29 cellular contexts compared by ENCODE assay signal in genomic region chr7:39554583-39555140, GRCh38. TPM values are rescaled to one million over a fixed set of nuclear protein-coding genes. Genes with fewer than 3 reads are reported as not detected.
DNase-seq lines count a peak whose midpoint lies in the region; ATAC-seq, FAIRE-seq and TF ChIP-seq lines count a peak whose summit lies in the region.
"Had no signal": no experiment of that assay in that cellular context is flagged by ENCODE, and none has a peak within 500 bp of the region (broad histone marks: within the 10 kb centered on the region; RNA-seq: fewer than 3 reads in every experiment).

No MANE protein-coding gene starts in this region.

- H3K9me3 ChIP-seq in SK-N-MC (ENCODE audit: low read depth, low read length) (no peaks in the 10 kb centered on the region), small intestine (ENCODE audit: control insufficient read depth, low read depth) (no peaks in the 10 kb centered on the region)
- H3K9me3 ChIP-seq: adrenal gland, sigmoid colon, SJSA1, transverse colon had no signal

- no peak for FAIRE-seq in small intestine (lab: Jason Lieb, UNC)
- FAIRE-seq: endothelial cell of umbilical vein had no signal

- H3K27ac ChIP-seq in SK-N-MC (no peak overlapping the region), small intestine (ENCODE audit: low read depth in 1 of 2, low read length in 1 of 2) (no peak overlapping the region)
- H3K27ac ChIP-seq: adrenal gland, SJSA1, transverse colon, WERI-Rb-1 had no signal

- H3K36me3 ChIP-seq in SK-N-MC (ENCODE audit: insufficient read depth, low read length) (no peaks in the 10 kb centered on the region), small intestine (ENCODE audit: control insufficient read depth in 2 of 2, insufficient read depth in 2 of 2, low read length in 2 of 2) (no peaks in the 10 kb centered on the region)
- H3K36me3 ChIP-seq: adrenal gland, sigmoid colon, SJSA1, transverse colon, WERI-Rb-1 had no signal

- WGBS in small intestine, 3 donors, result 81 to 94% (median 92%) methylated on average over 7 of the region's 7 CpGs

- no peak overlapping the region for H3K9ac ChIP-seq in SK-N-MC (ENCODE audit: insufficient read length)

- no peaks in the 10 kb centered on the region for H3K4me1 ChIP-seq in small intestine (ENCODE audit: control insufficient read depth in 2 of 2, insufficient read depth in 1 of 2, low read depth in 1 of 2, low read length in 1 of 2)
- H3K4me1 ChIP-seq: adrenal gland, SJSA1, transverse colon had no signal

- ATAC-seq in HG03196 (IDR thresholded peaks at IDR 0.05; ENCODE audit: unreplicated experiment) (no peak), GM19455 (IDR thresholded peaks at IDR 0.05; ENCODE audit: unreplicated experiment) (no peak)
- ATAC-seq: activated CD8-positive, alpha-beta T cell treated with anti-CD3 and anti-CD28 coated beads, Interleukin-2, amount 10 ng/mL, durations not matched to agents 7 days and 5 days; CD8-positive, alpha-beta T cell; left ventricle myocardium superior; T-cell had no signal

- DNase-seq in EL, result peak; percentile 33
- DNase-seq in SK-N-MC (ENCODE audit: low read depth, low spot score), result no peak
- DNase-seq in fibroblast of villous mesenchyme (ENCODE audit: low read depth), result peak; percentile 34
- DNase-seq in superior temporal gyrus (ENCODE audit: extremely low spot score), result peak; percentile 18
- DNase-seq in small intestine, result no peak
- DNase-seq: activated CD4-positive, alpha-beta T cell treated with anti-CD3 and anti-CD28 coated beads for 4 hours; activated CD8-positive, alpha-beta T cell treated with anti-CD3 and anti-CD28 coated beads, Interleukin-2, amount 10 ng/mL, durations not matched to agents 7 days and 5 days; activated naive CD4-positive, alpha-beta T cell treated with anti-CD3 and anti-CD28 coated beads for 36 hours; adrenal gland; AML-193; CD8-positive, alpha-beta T cell; glutamatergic neuron; islet precursor cell; left ventricle myocardium superior; naive B cell; NCI-H1048; NCI-H1694 treated with DMSO at 0.1 percent for 48 hours; NCI-H510A treated with DMSO at 0.1 percent for 48 hours; RPMI8226; sigmoid colon; stimulated activated CD4-positive, alpha-beta T cell treated with anti-CD3 and anti-CD28 coated beads, Interleukin-15, amount 100 ng/mL, for 24 hours; stimulated activated CD4-positive, alpha-beta T cell treated with anti-CD3 and anti-CD28 coated beads, Interleukin-4, amount 100 ng/mL, for 4 hours; T-cell; transverse colon; WERI-Rb-1 had no signal

- no peaks in the 10 kb centered on the region for H3K27me3 ChIP-seq in small intestine (ENCODE audit: control insufficient read depth in 2 of 2, insufficient read depth in 2 of 2, low read length in 2 of 2)
- H3K27me3 ChIP-seq: adrenal gland, sigmoid colon, SJSA1, transverse colon had no signal

- TF ChIP-seq CTCF in fibroblast of villous mesenchyme (IDR thresholded peaks at IDR 0.05; ENCODE audit: insufficient read depth, low read depth, low read length), result no peak

- H3K4me3 ChIP-seq in SK-N-MC (peak overlapping the region; percentile 43), fibroblast of villous mesenchyme (ENCODE audit: low read depth, low read length) (no peak overlapping the region), small intestine (ENCODE audit: low read depth in 1 of 2, low read length in 2 of 2) (no peak overlapping the region)
- H3K4me3 ChIP-seq: adrenal gland, sigmoid colon, SJSA1, transverse colon had no signal

RNA-seq across cellular contexts. Expression of gene YAE1, which starts 11.5 kb away (rescaled TPM):
- total RNA-seq in fibroblast of villous mesenchyme, result 29.3 and 56.6 TPM in 2 replicates
- 10 to 100 TPM; 32.8 to 61.6 (median 51.0) TPM for polyA plus RNA-seq in small intestine

Comparison
In these comparisons a context has a peak if more than half of its experiments do, and no peak if none do; other contexts are left out.
1. DNase-seq: peak in EL (single experiment), fibroblast of villous mesenchyme (single experiment) and superior temporal gyrus (single experiment); none in SK-N-MC (single experiment) and small intestine (single experiment).